Comparison of ENCODE assay signal across 8 cellular contexts in the genomic region with DNA sequence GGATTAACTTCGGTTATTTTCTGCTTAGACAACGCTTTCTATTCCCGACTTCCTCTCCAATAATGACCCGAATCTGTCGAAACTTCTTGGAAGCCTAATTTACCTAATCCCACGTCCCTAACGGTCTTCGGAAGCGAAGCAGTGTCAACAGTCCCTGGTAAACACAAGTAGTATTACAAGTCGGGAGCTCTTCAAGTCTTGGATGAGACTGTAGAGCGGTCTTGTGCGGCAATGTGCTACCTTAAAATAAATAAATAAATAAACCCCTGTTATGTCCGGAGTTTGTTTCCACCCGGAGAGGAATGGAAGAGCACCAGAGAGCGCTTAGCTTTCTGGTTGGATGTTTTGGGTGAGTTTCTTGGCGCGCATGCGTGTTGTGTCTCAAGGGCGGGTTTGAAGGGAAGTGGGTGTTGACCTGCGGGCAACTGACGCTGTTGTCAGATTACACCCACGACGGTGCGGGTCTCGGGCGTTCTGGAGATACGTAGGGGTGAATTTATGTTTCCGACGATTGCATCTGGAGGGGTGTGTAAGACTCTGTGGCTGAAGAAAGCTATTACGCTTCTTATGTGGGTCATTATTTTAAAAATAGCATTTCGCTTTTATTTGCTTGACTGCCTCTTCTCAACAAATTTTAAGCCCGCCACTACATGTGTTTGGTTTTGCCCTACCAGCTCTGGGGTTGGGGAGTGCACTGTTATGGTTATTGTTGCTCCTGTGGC. TPM values are rescaled to one million over a fixed set of nuclear protein-coding genes. Genes with fewer than 3 reads are reported as not detected.
A peak's percentile ranks its signal among the peaks of the same experiment; 100 is the strongest.
DNase-seq lines count a peak whose midpoint lies in the region; ATAC-seq and TF ChIP-seq lines count a peak whose summit lies in the region.

A gene (plus strand): TSS at position 431 of the 722 bp plus-strand sequence. CDS start 546 bp downstream, outside the sequence.
A gene with protein sequence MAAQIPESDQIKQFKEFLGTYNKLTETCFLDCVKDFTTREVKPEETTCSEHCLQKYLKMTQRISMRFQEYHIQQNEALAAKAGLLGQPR (minus strand): TSS at position 243 of the 722 bp plus-strand sequence. CDS start 15,586 bp downstream, outside the sequence.

- H3K4me3 ChIP-seq in choroid plexus epithelial cell (ENCODE audit: low read depth, low read length), result peak within 1 kb of the TSS; percentile 74

- peak; percentile 90 for ATAC-seq in HG03442 (IDR thresholded peaks at IDR 0.05; ENCODE audit: unreplicated experiment)
- peak; percentile 77 for ATAC-seq in activated CD4-positive, alpha-beta T cell treated with anti-CD3 and anti-CD28 coated beads for 36 hours

- intact Hi-C loops in activated CD4-positive, alpha-beta T cell treated with anti-CD3 and anti-CD28 coated beads for 36 hours (cut with DNase I, micrococcal nuclease), result loop anchor here (1.0 to 10.0 kb wide), 12 partner anchors 31 to 1821 kb away; a partner anchor contains a TSS

- no peaks in the 10 kb centered on the region for H3K9me3 Mint-ChIP-seq in activated CD4-positive, alpha-beta T cell treated with anti-CD3 and anti-CD28 coated beads for 36 hours (ENCODE audit: low read depth)

- CTCF ChIA-PET in activated CD4-positive, alpha-beta T cell treated with anti-CD3 and anti-CD28 coated beads for 36 hours (lab: Charles Lee), result interaction anchor here (0.6 to 2.2 kb wide), 5 partner anchors 10 to 188 kb away, joined by 3 to 10 read pairs (median 4); a partner anchor contains a TSS

- peak; percentile 97 for DNase-seq in Ammon's horn (ENCODE audit: low spot score)
- peak; percentile 69 for DNase-seq in GM19238 (ENCODE audit: insufficient read length, low spot score)
- DNase-seq in NCI-H524 (lab: John Stamatoyannopoulos, UW), result peak; percentile 100
- DNase-seq in activated CD4-positive, alpha-beta T cell treated with anti-CD3 and anti-CD28 coated beads for 36 hours, result peak; percentile 98
- DNase-seq in choroid plexus epithelial cell (ENCODE audit: low read depth), result peak; percentile 99
- DNase-seq in kidney glomerular epithelial cell (lab: John Stamatoyannopoulos, UW), result peak; percentile 94
- peak; percentile 83 to 93 for DNase-seq in stimulated activated CD4-positive, alpha-beta T cell treated with anti-CD3 and anti-CD28 coated beads, Interleukin-1b, Interleukin-23, amount 100 ng/mL, for 1 hour (ENCODE audit: low read depth in 2 of 2)

- no peak for TF ChIP-seq CTCF in choroid plexus epithelial cell (conservative IDR thresholded peaks at IDR 0.05; ENCODE audit: low read depth, low read length)

- POLR2A ChIA-PET in activated CD4-positive, alpha-beta T cell treated with anti-CD3 and anti-CD28 coated beads for 36 hours (lab: Charles Lee), result interaction anchor here (0.5 to 2.3 kb wide), 6 partner anchors 129 to 1057 kb away, joined by 3 to 26 read pairs (median 4); a partner anchor contains a TSS

- H3K36me3 Mint-ChIP-seq in activated CD4-positive, alpha-beta T cell treated with anti-CD3 and anti-CD28 coated beads for 36 hours (ENCODE audit: low read depth), result peaks cover 22% of the 10 kb centered on the region

- H3K4me3 Mint-ChIP-seq in activated CD4-positive, alpha-beta T cell treated with anti-CD3 and anti-CD28 coated beads for 36 hours, result peak within 1 kb of the TSS; percentile 97

- H3K27ac Mint-ChIP-seq in activated CD4-positive, alpha-beta T cell treated with anti-CD3 and anti-CD28 coated beads for 36 hours, result peak within 1 kb of the TSS; percentile 99

- H3K27me3 Mint-ChIP-seq in activated CD4-positive, alpha-beta T cell treated with anti-CD3 and anti-CD28 coated beads for 36 hours, result no peaks in the 10 kb centered on the region

- H3K4me1 Mint-ChIP-seq in activated CD4-positive, alpha-beta T cell treated with anti-CD3 and anti-CD28 coated beads for 36 hours, result peaks cover 45% of the 10 kb centered on the region

RNA-seq across cellular contexts. Expression of the first gene that starts in this region (rescaled TPM):
- total RNA-seq in activated CD4-positive, alpha-beta T cell treated with anti-CD3 and anti-CD28 coated beads for 36 hours, result 10 to 100 TPM; 32.0 to 38.4 TPM

RNA-seq across cellular contexts. Expression of the second gene that starts in this region (rescaled TPM):
- 100 to 1,000 TPM in 1 of 2 experiments, 10 to 100 TPM in 1; 72.6 to 109 TPM for total RNA-seq in activated CD4-positive, alpha-beta T cell treated with anti-CD3 and anti-CD28 coated beads for 36 hours

Comparison
In these comparisons a context has a peak if more than half of its experiments do, and no peak if none do; other contexts are left out.
1. Peak in every context shown above with its lines: DNase-seq, ATAC-seq and H3K4me3 ChIP-seq.